8 cellular contexts compared by ENCODE assay signal in genomic region chr1:216833516-216833915, GRCh38.
"Had no signal": no experiment of that assay in that cellular context is flagged by ENCODE, and none has a peak within 500 bp of the region (broad histone marks: within the 10 kb centered on the region; RNA-seq: fewer than 3 reads in every experiment).

No MANE protein-coding gene starts in this region.

- DNase-seq: GDM1, GF-D8 had no signal

- FAIRE-seq: G401.6, GM12878, GM12891, GM12892, GM18507, GM19239 had no signal

- ATAC-seq: GM12878 had no signal

- H3K4me3 ChIP-seq: GM12878 had no signal
